In the genomic region with DNA sequence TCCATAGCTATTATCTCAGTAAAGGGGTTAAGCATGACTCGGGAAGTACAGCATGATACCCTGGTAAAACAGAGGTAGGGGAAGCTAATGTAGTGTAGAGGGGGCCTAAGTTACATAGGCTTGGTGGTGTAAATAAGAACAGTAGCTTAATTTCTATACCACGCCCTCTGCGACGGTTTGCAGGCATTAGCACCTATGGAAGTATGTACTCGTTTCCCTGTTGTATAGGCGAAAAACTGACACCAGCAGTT, we compare ENCODE assay signal across 8 cellular contexts. TPM values are rescaled to one million over a fixed set of nuclear protein-coding genes. Genes with fewer than 3 reads are reported as not detected.
DNase-seq lines count a peak whose midpoint lies in the region; ATAC-seq and TF ChIP-seq lines count a peak whose summit lies in the region.

No MANE protein-coding gene starts in this region.

- H3K36me3 ChIP-seq in GM23248 (ENCODE audit: low read depth) = no peaks in the 10 kb centered on the region; the same call in 1 of the 2 replicates
- peaks cover 30% of the 10 kb centered on the region for H3K36me3 ChIP-seq in skeletal muscle satellite cell (ENCODE audit: insufficient read depth, low read length)

- H3K4me3 ChIP-seq in GM23248 = peak overlapping the region; percentile 99
- H3K4me3 ChIP-seq in fibroblast of mammary gland (ENCODE audit: control insufficient read depth, low read depth, low read length) = peak overlapping the region; percentile 76
- peak overlapping the region; percentile 93 for H3K4me3 ChIP-seq in skeletal muscle satellite cell (ENCODE audit: low read length)

- H3K9me2 ChIP-seq in GM23248 (ENCODE audit: insufficient read depth) = no peaks in the 10 kb centered on the region

- H3K9me3 ChIP-seq in GM23248 (ENCODE audit: low read depth) (no peaks in the 10 kb centered on the region), skeletal muscle satellite cell (replicated peaks; ENCODE audit: low read length) (no peaks in the 10 kb centered on the region)

- POLR2A ChIA-PET in RWPE1 (lab: Yijun Ruan, JAX; ENCODE audit: low non-redundant PET) = interaction anchor here (0.7 to 1.5 kb wide), 2 partner anchors 10 to 11 kb away, joined by 3 to 8 read pairs; no protein-coding TSS in a partner anchor

- peaks cover 5% of the 10 kb centered on the region; the same call in 1 of the 2 replicates for H3K4me1 ChIP-seq in GM23248 (ENCODE audit: insufficient read depth)
- H3K4me1 ChIP-seq in skeletal muscle satellite cell (ENCODE audit: control insufficient read depth, insufficient read depth, low read length) = peaks cover 15% of the 10 kb centered on the region

- CTCF ChIA-PET in RWPE1 (lab: Yijun Ruan, JAX) = interaction anchor here (1.0 to 1.8 kb wide), 2 partner anchors 18 to 68 kb away, joined by 3 to 6 read pairs; no protein-coding TSS in a partner anchor

- no peaks in the 10 kb centered on the region for H4K20me1 ChIP-seq in GM23248 (ENCODE audit: insufficient read depth)

- ATAC-seq in GM18858 (IDR thresholded peaks at IDR 0.05; ENCODE audit: unreplicated experiment) (no peak), sciatic nerve (no peak)

- H3K27me3 ChIP-seq in GM23248 (replicated peaks; ENCODE audit: insufficient read depth) (no peaks in the 10 kb centered on the region), skeletal muscle satellite cell (ENCODE audit: control insufficient read depth, insufficient read depth, low read length) (no peaks in the 10 kb centered on the region)

- H2AFZ ChIP-seq in GM23248 = peak overlapping the region; percentile 99

- H3F3A ChIP-seq in GM23248 (ENCODE audit: insufficient read depth) = peaks cover 19% of the 10 kb centered on the region; the same call in 1 of the 2 replicates

- peak overlapping the region; percentile 92 for H3K4me2 ChIP-seq in GM23248 (ENCODE audit: unreplicated experiment)
- peak overlapping the region; percentile 93 for H3K4me2 ChIP-seq in skeletal muscle satellite cell (ENCODE audit: low read length)

- DNase-seq in GM23248 (no peak), RWPE1 (ENCODE audit: low spot score) (no peak), fibroblast of mammary gland (ENCODE audit: low read depth) (no peak), GM13976 (ENCODE audit: low spot score) (no peak), sciatic nerve (ENCODE audit: low spot score) (no peak), dermis blood vessel endothelial cell (no peak)

- peaks cover 6% of the 10 kb centered on the region for H3K79me2 ChIP-seq in GM23248 (ENCODE audit: insufficient read depth)

- TF ChIP-seq CTCF in RWPE1 (conservative IDR thresholded peaks at IDR 0.05; ENCODE audit: low read depth) = no peak
- TF ChIP-seq CTCF in fibroblast of mammary gland (conservative IDR thresholded peaks at IDR 0.05; ENCODE audit: control insufficient read depth, insufficient read depth, low read depth, low read length) = no peak
- TF ChIP-seq CTCF in GM13976 (IDR thresholded peaks at IDR 0.05; ENCODE audit: borderline replicate concordance, control extremely low read depth, extremely low read depth, insufficient read depth, missing control alignments) = no peak

- intact Hi-C loops in sciatic nerve (cut with DNase I) = no loop called here

- WGBS in GM23248 (ENCODE audit: low coverage in 1 of 2, low lambda C conversion rate in 2 of 2, missing lambda C conversion rate in 2 of 2), 2 experiments = 14 to 16% methylated on average over 6 of the region's 6 CpGs

- H3K27ac ChIP-seq in GM23248 = peak overlapping the region; percentile 55
- peak overlapping the region; percentile 79 for H3K27ac ChIP-seq in RWPE1

- H3K9ac ChIP-seq in GM23248 = peak overlapping the region; percentile 89
- peak overlapping the region; percentile 91 for H3K9ac ChIP-seq in skeletal muscle satellite cell (ENCODE audit: low read depth, low read length)

- in situ Hi-C loops in GM23248 (cut with MboI) = no loop called here
- in situ Hi-C loops in GM13976 (cut with MboI; ENCODE audit: low sequenced_read_pairs, unreplicated experiment) = no loop called here

RNA-seq across cellular contexts. Expression of a gene that starts 0.5 kb away (rescaled TPM):
- 51.2 and 68.7 TPM in 2 replicates for total RNA-seq in GM23248 (2014; rRNA removed; shearing (Covaris generic))
- polyA plus RNA-seq in GM23248 (2016; fragmentation: Nextera tagmentation; extraction: Ambion mirVana) = 86.2 and 87.4 TPM in 2 replicates
- 81.9 and 87.4 TPM in 2 replicates for total RNA-seq in skeletal muscle satellite cell (2012; rRNA removed)
- 47.3 TPM for total RNA-seq in sciatic nerve
- total RNA-seq in dermis blood vessel endothelial cell = 77.6 and 95.1 TPM in 2 replicates

RNA-seq across cellular contexts. Expression of a gene that starts 10.2 kb away (rescaled TPM):
- 9.5 and 12.5 TPM in 2 replicates for total RNA-seq in GM23248 (2014; rRNA removed; shearing (Covaris generic))
- polyA plus RNA-seq in GM23248 (2016; fragmentation: Nextera tagmentation; extraction: Ambion mirVana) = 43.0 and 46.6 TPM in 2 replicates
- 20.0 and 25.6 TPM in 2 replicates for total RNA-seq in skeletal muscle satellite cell (2012; rRNA removed)
- total RNA-seq in sciatic nerve (19.7 TPM), dermis blood vessel endothelial cell (16.7 and 28.2 TPM in 2 replicates)

RNA-seq across cellular contexts. Expression of a gene that starts 11.6 kb away (rescaled TPM):
- not detected in 2 replicates for total RNA-seq in GM23248 (2014; rRNA removed; shearing (Covaris generic))
- not detected in 2 replicates for polyA plus RNA-seq in GM23248 (2016; fragmentation: Nextera tagmentation; extraction: Ambion mirVana)
- under 0.01 and 0.22 TPM in 2 replicates for total RNA-seq in skeletal muscle satellite cell (2012; rRNA removed)
- total RNA-seq in sciatic nerve (not detected), dermis blood vessel endothelial cell (not detected in 2 replicates)

RNA-seq across cellular contexts. Expression of a gene that starts 18.7 kb away (rescaled TPM):
- total RNA-seq in GM23248 (2014; rRNA removed; shearing (Covaris generic)) = 12.5 and 14.7 TPM in 2 replicates
- polyA plus RNA-seq in GM23248 (2016; fragmentation: Nextera tagmentation; extraction: Ambion mirVana) = 5.5 and 5.6 TPM in 2 replicates
- 12.2 and 16.4 TPM in 2 replicates for total RNA-seq in skeletal muscle satellite cell (2012; rRNA removed)
- total RNA-seq in sciatic nerve = 0.76 TPM
- total RNA-seq in dermis blood vessel endothelial cell = 7.3 and 37.9 TPM in 2 replicates

RNA-seq across cellular contexts. Expression of a gene that starts 28.1 kb away (rescaled TPM):
- total RNA-seq in GM23248 (2014; rRNA removed; shearing (Covaris generic)) = not detected in 2 replicates
- not detected in 2 replicates for polyA plus RNA-seq in GM23248 (2016; fragmentation: Nextera tagmentation; extraction: Ambion mirVana)
- total RNA-seq in skeletal muscle satellite cell (2012; rRNA removed) = 0.25 and 0.44 TPM in 2 replicates
- 5.5 TPM for total RNA-seq in sciatic nerve
- total RNA-seq in dermis blood vessel endothelial cell = not detected in 2 replicates
